Comparison of ENCODE assay signal across 8 cellular contexts in the genomic region with DNA sequence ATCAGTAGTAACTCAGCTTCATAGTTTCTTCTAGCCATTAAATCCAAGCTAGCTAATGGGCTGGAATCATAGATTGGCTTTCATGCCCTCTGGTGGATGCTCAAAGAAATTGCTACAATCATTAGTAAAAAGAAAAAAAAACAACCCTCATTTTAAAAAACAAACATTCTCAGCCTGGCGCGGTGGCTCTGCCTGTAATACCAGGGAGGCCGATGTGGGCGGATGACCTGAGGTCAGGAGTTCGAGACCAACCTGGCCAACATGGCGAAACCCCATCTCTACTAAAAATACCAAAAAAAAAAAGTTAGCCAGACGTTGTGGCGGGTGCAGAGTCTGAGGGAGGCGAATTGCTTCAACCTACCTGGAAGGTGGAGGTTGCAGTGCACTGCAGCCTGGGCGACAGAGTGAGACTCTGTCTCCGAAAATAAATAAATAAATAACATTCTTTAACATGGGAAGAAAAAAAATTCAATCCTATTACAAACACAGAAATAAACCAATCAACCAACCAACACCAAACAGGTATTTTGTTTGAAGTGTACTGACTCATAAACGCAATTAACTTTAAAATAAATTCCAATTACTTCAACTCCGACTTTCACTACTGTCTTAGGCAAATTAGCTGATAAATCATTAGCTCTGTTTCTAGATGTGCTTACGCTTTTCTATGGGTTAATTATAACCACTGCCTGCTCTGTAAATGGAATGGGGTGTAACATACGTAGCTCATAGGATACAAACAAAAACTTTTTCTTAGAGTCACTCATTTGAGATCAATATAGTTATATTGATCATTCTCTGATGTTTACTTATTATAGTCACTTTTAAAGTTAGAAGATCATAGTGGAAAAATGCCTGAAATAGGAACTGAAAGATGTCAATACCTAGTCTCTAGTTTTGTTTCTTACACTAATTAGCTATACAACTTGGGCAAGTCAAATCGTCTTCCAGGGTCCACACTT. TPM values are rescaled to one million over a fixed set of nuclear protein-coding genes. Genes with fewer than 3 reads are reported as not detected.
DNase-seq lines count a peak whose midpoint lies in the region; ATAC-seq lines count a peak whose summit lies in the region.

No MANE protein-coding gene starts in this region.

- no peaks in the 10 kb centered on the region for H3K36me3 Mint-ChIP-seq in activated naive CD4-positive, alpha-beta T cell treated with anti-CD3 and anti-CD28 coated beads, Interleukin-2, amount 10 ng/mL, durations not matched to agents 7 days and 5 days

- no peaks in the 10 kb centered on the region for H3K4me1 Mint-ChIP-seq in activated naive CD4-positive, alpha-beta T cell treated with anti-CD3 and anti-CD28 coated beads, Interleukin-2, amount 10 ng/mL, durations not matched to agents 7 days and 5 days

- H3K27ac Mint-ChIP-seq in activated naive CD4-positive, alpha-beta T cell treated with anti-CD3 and anti-CD28 coated beads, Interleukin-2, amount 10 ng/mL, durations not matched to agents 7 days and 5 days = no peak overlapping the region

- CTCF ChIA-PET in activated naive CD4-positive, alpha-beta T cell treated with anti-CD3 and anti-CD28 coated beads, Interleukin-2, amount 10 ng/mL, durations not matched to agents 7 days and 5 days (lab: Charles Lee) = interaction anchor here (0.9 to 2.9 kb wide), 6 partner anchors 11 to 463 kb away, joined by 3 to 10 read pairs (median 5); no protein-coding TSS in a partner anchor

- no peaks in the 10 kb centered on the region for H3K9me3 Mint-ChIP-seq in activated naive CD4-positive, alpha-beta T cell treated with anti-CD3 and anti-CD28 coated beads, Interleukin-2, amount 10 ng/mL, durations not matched to agents 7 days and 5 days

- ATAC-seq in GM21619 (IDR thresholded peaks at IDR 0.05; ENCODE audit: unreplicated experiment) = peak; percentile 61

- H3K27me3 Mint-ChIP-seq in activated naive CD4-positive, alpha-beta T cell treated with anti-CD3 and anti-CD28 coated beads, Interleukin-2, amount 10 ng/mL, durations not matched to agents 7 days and 5 days = no peaks in the 10 kb centered on the region

- peak; percentile 85 for DNase-seq in ELR (ENCODE audit: low read depth)
- DNase-seq in HuH-7 (ENCODE audit: low spot score) = peak; percentile 29
- DNase-seq in OCI-M1 (lab: John Stamatoyannopoulos, UW) = peak; percentile 88
- DNase-seq in activated naive CD4-positive, alpha-beta T cell treated with anti-CD3 and anti-CD28 coated beads, Interleukin-2, amount 10 ng/mL, durations not matched to agents 7 days and 5 days = peak; percentile 24
- DNase-seq in globus pallidus (ENCODE audit: low spot score) = peak; percentile 63
- DNase-seq in pulmonary artery endothelial cell (ENCODE audit: low read depth, low spot score) = peak; percentile 33
- no peak for DNase-seq in middle frontal gyrus (ENCODE audit: extremely low spot score, low spot score)

- no peak overlapping the region for H3K4me3 Mint-ChIP-seq in activated naive CD4-positive, alpha-beta T cell treated with anti-CD3 and anti-CD28 coated beads, Interleukin-2, amount 10 ng/mL, durations not matched to agents 7 days and 5 days

RNA-seq across cellular contexts. Expression of a gene that starts 24.9 kb away (rescaled TPM):
- total RNA-seq in pulmonary artery endothelial cell = not detected in 2 replicates

RNA-seq across cellular contexts. Expression of a gene that starts 36.8 kb away (rescaled TPM):
- 0.04 TPM in 1 of 2 replicates, not detected in the other for total RNA-seq in pulmonary artery endothelial cell
